ENCODE assay signal across 15 cellular contexts in the genomic region with DNA sequence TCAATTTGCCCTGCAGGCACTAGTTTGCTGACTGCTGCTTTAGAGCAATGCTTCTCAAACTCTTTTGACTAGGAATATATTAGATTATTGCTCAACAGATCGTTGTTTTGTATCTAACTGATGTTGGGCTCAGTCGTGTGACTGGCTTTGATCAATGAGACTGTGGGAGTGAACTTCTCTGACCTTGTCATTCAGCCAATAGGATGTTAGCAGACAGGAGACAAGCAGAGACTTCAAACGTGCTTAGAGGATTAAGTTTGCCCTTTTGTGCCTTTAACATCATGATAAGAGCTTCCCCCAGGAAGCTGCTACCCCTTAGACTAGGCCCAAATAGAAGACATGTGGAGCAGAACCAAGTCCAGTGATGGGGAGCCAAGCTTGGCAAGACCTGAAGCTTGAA.
"Had no signal": no experiment of that assay in that cellular context is flagged by ENCODE, and none has a peak within 500 bp of the region (broad histone marks: within the 10 kb centered on the region; RNA-seq: fewer than 3 reads in every experiment).

No MANE protein-coding gene starts in this region.

- H3K4me3 Mint-ChIP-seq: activated naive CD4-positive, alpha-beta T cell treated with anti-CD3 and anti-CD28 coated beads, Interleukin-2, amount 10 ng/mL, durations not matched to agents 7 days and 5 days; stimulated activated naive B cell treated with anti-CD40 and anti-IgM and Interleukin-4, amounts not matched to agents 10 μg/mL and 1 μg/mL and 100 μg/mL, for 72 hours had no signal

- H3K27me3 ChIP-seq: adrenal gland, cardiac muscle cell had no signal

- DNase-seq: activated CD4-positive, alpha-beta T cell treated with anti-CD3 and anti-CD28 coated beads for 1 hour; activated CD4-positive, alpha-beta T cell treated with anti-CD3 and anti-CD28 coated beads, Interleukin-2, amount 50 U/mL, for 4 hours; activated naive CD4-positive, alpha-beta T cell treated with anti-CD3 and anti-CD28 coated beads, Interleukin-2, amount 10 ng/mL, durations not matched to agents 7 days and 5 days; activated T-cell treated with anti-CD3 and anti-CD28 coated beads, Interleukin-2, amount 50 U/mL, for 1 hour; adrenal gland; erythroblast; islet precursor cell; posterior cingulate gyrus; stimulated activated CD4-positive, alpha-beta T cell treated with anti-CD3 and anti-CD28 coated beads, Interleukin-4, amount 100 ng/mL, for 1 hour; stimulated activated naive B cell treated with anti-CD40 and anti-IgM and Interleukin-4, amounts not matched to agents 10 μg/mL and 1 μg/mL and 100 μg/mL, for 72 hours; tibial artery had no signal

- H3K36me3 ChIP-seq: adrenal gland, cardiac muscle cell, tibial artery had no signal

- H3K9me3 Mint-ChIP-seq: activated naive CD4-positive, alpha-beta T cell treated with anti-CD3 and anti-CD28 coated beads, Interleukin-2, amount 10 ng/mL, durations not matched to agents 7 days and 5 days; activated T-helper 2 cell treated with anti-CD3 and anti-CD28 coated beads, Interferon-gamma antibody, Interleukin-2, Interleukin-4, amounts not matched to agents 10 μg/mL and 5 μg/mL and 100 μg/mL, durations not matched to agents 14 hours and 24 hours and 36 hours; stimulated activated naive B cell treated with anti-CD40 and anti-IgM and Interleukin-4, amounts not matched to agents 10 μg/mL and 1 μg/mL and 100 μg/mL, for 72 hours had no signal

- H3K27ac ChIP-seq: adrenal gland, cardiac muscle cell, tibial artery had no signal

- ATAC-seq: left lobe of liver; stimulated activated naive B cell treated with anti-CD40 and anti-IgM and Interleukin-4, amounts not matched to agents 10 μg/mL and 1 μg/mL and 100 μg/mL, for 72 hours had no signal

- H3K4me3 ChIP-seq: adrenal gland, cardiac muscle cell, tibial artery had no signal

- H3K4me1 ChIP-seq: adrenal gland, tibial artery had no signal

- H3K36me3 Mint-ChIP-seq: activated naive CD4-positive, alpha-beta T cell treated with anti-CD3 and anti-CD28 coated beads, Interleukin-2, amount 10 ng/mL, durations not matched to agents 7 days and 5 days; stimulated activated naive B cell treated with anti-CD40 and anti-IgM and Interleukin-4, amounts not matched to agents 10 μg/mL and 1 μg/mL and 100 μg/mL, for 72 hours had no signal

- FAIRE-seq: urothelium cell line had no signal

- H3K9me3 ChIP-seq: adrenal gland, tibial artery had no signal

- H3K27ac Mint-ChIP-seq: activated naive CD4-positive, alpha-beta T cell treated with anti-CD3 and anti-CD28 coated beads, Interleukin-2, amount 10 ng/mL, durations not matched to agents 7 days and 5 days; activated T-helper 2 cell treated with anti-CD3 and anti-CD28 coated beads, Interferon-gamma antibody, Interleukin-2, Interleukin-4, amounts not matched to agents 10 μg/mL and 5 μg/mL and 100 μg/mL, durations not matched to agents 14 hours and 24 hours and 36 hours; stimulated activated naive B cell treated with anti-CD40 and anti-IgM and Interleukin-4, amounts not matched to agents 10 μg/mL and 1 μg/mL and 100 μg/mL, for 72 hours had no signal
